In the genomic region with DNA sequence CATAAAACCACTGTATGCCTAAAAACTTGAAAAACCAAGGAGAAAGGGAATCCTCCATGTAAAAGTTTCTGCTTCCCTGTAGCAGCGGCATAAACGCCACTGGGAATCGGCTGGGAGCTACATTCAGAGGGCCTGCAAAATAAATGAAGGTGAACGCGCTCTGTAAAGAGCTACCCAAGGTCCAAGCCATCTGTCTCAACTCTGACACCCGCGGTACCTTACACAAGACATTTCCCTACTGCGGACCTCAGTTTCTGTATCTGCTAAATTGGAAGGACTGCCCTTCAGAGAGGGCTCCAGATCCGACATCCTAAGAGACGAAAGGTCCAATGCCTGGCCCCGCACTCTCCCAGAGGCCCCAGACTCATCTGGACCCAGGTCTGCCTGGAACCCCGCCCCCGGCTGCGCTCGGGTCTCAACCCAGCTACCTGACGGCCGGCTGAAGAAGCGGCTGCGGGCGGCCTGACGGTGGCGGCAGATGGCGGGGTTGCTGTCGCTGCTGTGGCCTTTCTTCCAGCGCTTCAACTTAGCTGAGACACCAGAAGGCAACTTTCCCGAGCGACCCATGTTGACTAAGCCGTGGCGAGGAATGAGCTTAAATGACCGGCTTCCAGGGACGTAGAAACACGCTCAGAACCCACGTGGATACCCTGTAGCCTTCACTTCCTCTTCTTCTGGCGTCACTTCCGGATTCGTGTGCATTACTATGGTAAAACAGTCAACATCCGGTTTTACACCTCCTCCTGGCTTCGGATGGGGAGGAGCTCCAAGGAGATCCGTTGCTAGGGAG, we compare ENCODE assay signal across 8 cellular contexts. TPM values are rescaled to one million over a fixed set of nuclear protein-coding genes. Genes with fewer than 3 reads are reported as not detected.
DNase-seq lines count a peak whose midpoint lies in the region; ATAC-seq, FAIRE-seq and TF ChIP-seq lines count a peak whose summit lies in the region.

A gene with protein sequence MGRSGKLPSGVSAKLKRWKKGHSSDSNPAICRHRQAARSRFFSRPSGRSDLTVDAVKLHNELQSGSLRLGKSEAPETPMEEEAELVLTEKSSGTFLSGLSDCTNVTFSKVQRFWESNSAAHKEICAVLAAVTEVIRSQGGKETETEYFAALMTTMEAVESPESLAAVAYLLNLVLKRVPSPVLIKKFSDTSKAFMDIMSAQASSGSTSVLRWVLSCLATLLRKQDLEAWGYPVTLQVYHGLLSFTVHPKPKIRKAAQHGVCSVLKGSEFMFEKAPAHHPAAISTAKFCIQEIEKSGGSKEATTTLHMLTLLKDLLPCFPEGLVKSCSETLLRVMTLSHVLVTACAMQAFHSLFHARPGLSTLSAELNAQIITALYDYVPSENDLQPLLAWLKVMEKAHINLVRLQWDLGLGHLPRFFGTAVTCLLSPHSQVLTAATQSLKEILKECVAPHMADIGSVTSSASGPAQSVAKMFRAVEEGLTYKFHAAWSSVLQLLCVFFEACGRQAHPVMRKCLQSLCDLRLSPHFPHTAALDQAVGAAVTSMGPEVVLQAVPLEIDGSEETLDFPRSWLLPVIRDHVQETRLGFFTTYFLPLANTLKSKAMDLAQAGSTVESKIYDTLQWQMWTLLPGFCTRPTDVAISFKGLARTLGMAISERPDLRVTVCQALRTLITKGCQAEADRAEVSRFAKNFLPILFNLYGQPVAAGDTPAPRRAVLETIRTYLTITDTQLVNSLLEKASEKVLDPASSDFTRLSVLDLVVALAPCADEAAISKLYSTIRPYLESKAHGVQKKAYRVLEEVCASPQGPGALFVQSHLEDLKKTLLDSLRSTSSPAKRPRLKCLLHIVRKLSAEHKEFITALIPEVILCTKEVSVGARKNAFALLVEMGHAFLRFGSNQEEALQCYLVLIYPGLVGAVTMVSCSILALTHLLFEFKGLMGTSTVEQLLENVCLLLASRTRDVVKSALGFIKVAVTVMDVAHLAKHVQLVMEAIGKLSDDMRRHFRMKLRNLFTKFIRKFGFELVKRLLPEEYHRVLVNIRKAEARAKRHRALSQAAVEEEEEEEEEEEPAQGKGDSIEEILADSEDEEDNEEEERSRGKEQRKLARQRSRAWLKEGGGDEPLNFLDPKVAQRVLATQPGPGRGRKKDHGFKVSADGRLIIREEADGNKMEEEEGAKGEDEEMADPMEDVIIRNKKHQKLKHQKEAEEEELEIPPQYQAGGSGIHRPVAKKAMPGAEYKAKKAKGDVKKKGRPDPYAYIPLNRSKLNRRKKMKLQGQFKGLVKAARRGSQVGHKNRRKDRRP (N-terminal part only) (minus strand): TSS at position 676 of the 790 bp plus-strand sequence. CDS start 109 bp downstream, at position 567.

- POLR2A ChIA-PET in CD8-positive, alpha-beta T cell (lab: Charles Lee): interaction anchor here (0.8 to 1.8 kb wide), 7 partner anchors 13 to 286 kb away, joined by 3 to 13 read pairs (median 5); a partner anchor contains a TSS
- POLR2A ChIA-PET in HepG2 (lab: Yijun Ruan, JAX): interaction anchor here (0.9 to 2.2 kb wide), 18 partner anchors 10 to 287 kb away, joined by 3 to 13 read pairs (median 5); a partner anchor contains a TSS

- 2% methylated on average over 15 of the region's 39 CpGs for WGBS in HepG2 (ENCODE audit: low lambda C conversion rate)

- H3K9ac ChIP-seq in HepG2 (ENCODE audit: insufficient read depth, low read depth, low read length): peak within 1 kb of the TSS; percentile 85

- peak; percentile 96 for FAIRE-seq in HepG2 (lab: Jason Lieb, UNC)

- in situ Hi-C loops in HepG2 (cut with HindIII; ENCODE audit: extremely low pct_ligation_motif_present, low pct_unique_long_range_greater_than_20kb): no loop called here

- peak; percentile 93 for ATAC-seq in CD8-positive, alpha-beta T cell
- ATAC-seq in GM19397 (IDR thresholded peaks at IDR 0.05; ENCODE audit: unreplicated experiment): peak; percentile 97
- peak; percentile 96 for ATAC-seq in HG03565 (IDR thresholded peaks at IDR 0.05; ENCODE audit: unreplicated experiment)
- ATAC-seq in HepG2: peak; percentile 92

- peak within 1 kb of the TSS; percentile 96 for H3K27ac Mint-ChIP-seq in CD8-positive, alpha-beta T cell

- no peaks in the 10 kb centered on the region for H3K27me3 ChIP-seq in CD8-positive, alpha-beta T cell (ENCODE audit: insufficient read depth, low read length)
- H3K27me3 ChIP-seq in dorsolateral prefrontal cortex (no peaks in the 10 kb centered on the region), HepG2 (ENCODE audit: control insufficient read depth in 1 of 2, insufficient read depth in 2 of 2, low read length in 2 of 2) (no peaks in the 10 kb centered on the region; a peak in 1 of 5 replicates)

- no peaks in the 10 kb centered on the region for H3K36me3 ChIP-seq in CD8-positive, alpha-beta T cell (ENCODE audit: insufficient read depth, low read length)
- peaks cover 2 to 16% of the 10 kb centered on the region in 2 experiments; a peak in 4 of 5 replicates for H3K36me3 ChIP-seq in HepG2 (replicated peaks in 1 of 2; ENCODE audit: control insufficient read depth in 1 of 2, insufficient read depth in 2 of 2, low read length in 2 of 2)

- no peak for TF ChIP-seq CTCF in CD8-positive, alpha-beta T cell (IDR thresholded peaks at IDR 0.05)
- TF ChIP-seq CTCF in dorsolateral prefrontal cortex (IDR thresholded peaks at IDR 0.05 in 54 of 56, conservative IDR thresholded peaks at IDR 0.05 in 2 of 56; ENCODE audit: low read depth in 1 of 56, partially characterized antibody in 56 of 56): peak in 27 of 56 donors; percentile 7 to 47 (median 23)
- TF ChIP-seq CTCF in HepG2 (CRISPR knock-in tag; IDR thresholded peaks at IDR 0.05): no peak; the same call in 1 of the 2 replicates

- peak within 1 kb of the TSS; percentile 98 for H3K4me3 Mint-ChIP-seq in CD8-positive, alpha-beta T cell

- no peaks in the 10 kb centered on the region for H3K9me3 Mint-ChIP-seq in CD8-positive, alpha-beta T cell

- peaks cover 16% of the 10 kb centered on the region for H3K4me1 Mint-ChIP-seq in CD8-positive, alpha-beta T cell (ENCODE audit: low read depth)

- H3K4me3 ChIP-seq in CD8-positive, alpha-beta T cell (ENCODE audit: low read depth, low read length): peak within 1 kb of the TSS; percentile 69
- H3K4me3 ChIP-seq in dorsolateral prefrontal cortex: peak within 1 kb of the TSS; percentile 63 to 98 (median 88)
- H3K4me3 ChIP-seq in HepG2 (replicated peaks in 1 of 3; ENCODE audit: insufficient read depth in 1 of 3, low read depth in 2 of 3, low read length in 3 of 3): peak within 1 kb of the TSS; percentile 72 to 92 (median 87)

- BruUV-seq in HepG2 (replicated peaks; lab: Mats Ljungman, UMichigan): TSS peak; percentile 94

- TF ChIP-seq EP300 in HepG2 (IDR thresholded peaks at IDR 0.05; ENCODE audit: low read depth in 2 of 2, low read length in 2 of 2) (no peak), HepG2 (CRISPR knock-in tag; IDR thresholded peaks at IDR 0.05; ENCODE audit: borderline replicate concordance) (no peak; the same call in 1 of the 2 replicates)

- H3K79me2 ChIP-seq in HepG2 (ENCODE audit: insufficient read depth, low read length): peaks cover 12% of the 10 kb centered on the region

- TF ChIP-seq POLR2A in HepG2 (IDR thresholded peaks at IDR 0.05; ENCODE audit: insufficient read depth in 1 of 2, low read depth in 2 of 2, low read length in 2 of 2): peak; percentile 61 to 81; a peak in 3 of 4 replicates

- H3K27me3 Mint-ChIP-seq in CD8-positive, alpha-beta T cell (ENCODE audit: low read depth): no peaks in the 10 kb centered on the region

- H3K4me1 ChIP-seq in CD8-positive, alpha-beta T cell (ENCODE audit: insufficient read depth, low read length): peaks cover 14% of the 10 kb centered on the region
- H3K4me1 ChIP-seq in HepG2 (ENCODE audit: insufficient read depth, low read length): peaks cover 13% of the 10 kb centered on the region; the same call in 1 of the 2 replicates

- H3K9me3 ChIP-seq in CD8-positive, alpha-beta T cell (ENCODE audit: low read length): no peaks in the 10 kb centered on the region
- H3K9me3 ChIP-seq in HepG2 (ENCODE audit: low read length): no peaks in the 10 kb centered on the region

- no peaks in the 10 kb centered on the region for H4K20me1 ChIP-seq in HepG2 (ENCODE audit: insufficient read depth, low read length)

- H3K27ac ChIP-seq in CD8-positive, alpha-beta T cell (ENCODE audit: low read depth, low read length): peak within 1 kb of the TSS; percentile 93
- peak within 1 kb of the TSS in 46 of 59 donors; percentile 2 to 82 (median 58) for H3K27ac ChIP-seq in dorsolateral prefrontal cortex
- peak within 1 kb of the TSS; percentile 83 for H3K27ac ChIP-seq in HepG2 (ENCODE audit: extremely low read length, insufficient read depth, low read length)

- H3K4me2 ChIP-seq in HepG2 (ENCODE audit: low read depth, low read length): peak within 1 kb of the TSS; percentile 88

- H3K36me3 Mint-ChIP-seq in CD8-positive, alpha-beta T cell: peaks cover 17% of the 10 kb centered on the region

- DNase-seq in CD8-positive, alpha-beta T cell: peak; percentile 65 to 91 (median 79)
- DNase-seq in NCI-H748 treated with DMSO at 0.1 percent for 48 hours (lab: John Stamatoyannopoulos, UW) (peak; percentile 40), dorsolateral prefrontal cortex (peak; percentile 42 to 95 (median 86)), HepG2 (ENCODE audit: low spot score) (peak; percentile 99)
- peak; percentile 72 for DNase-seq in activated CD4-positive, alpha-beta T cell treated with anti-CD3 and anti-CD28 coated beads, Interleukin-2, amount 50 U/mL, for 1 hour
- peak; percentile 59 to 87 for DNase-seq in stimulated activated CD4-positive, alpha-beta T cell treated with anti-CD3 and anti-CD28 coated beads, Interleukin-4, amount 100 ng/mL, for 4 hours

- TF ChIP-seq RAD21 in HepG2 (CRISPR knock-in tag; IDR thresholded peaks at IDR 0.05): no peak; the same call in 1 of the 2 replicates

- CTCF ChIA-PET in CD8-positive, alpha-beta T cell (lab: Charles Lee): interaction anchor here (0.7 to 1.6 kb wide), 8 partner anchors 12 to 152 kb away, joined by 3 to 7 read pairs (median 4); a partner anchor contains a TSS
- CTCF ChIA-PET in HepG2 (lab: Yijun Ruan, JAX; ENCODE audit: low intra/inter-chr PET ratio, low total read pairs): no interaction called here

- intact Hi-C loops in CD8-positive, alpha-beta T cell (cut with DNase I, micrococcal nuclease): loop anchor here (1.0 to 10.0 kb wide), 15 partner anchors 25 to 1706 kb away; a partner anchor contains a TSS
- intact Hi-C loops in dorsolateral prefrontal cortex (cut with DNase I): loop anchor here (2.0 to 10.0 kb wide), 2 partner anchors 24 to 816 kb away; a partner anchor contains a TSS
- intact Hi-C loops in HepG2 (cut with micrococcal nuclease; ENCODE audit: unreplicated experiment): loop anchor here (5.0 kb wide), 1 partner anchor 109 kb away; a partner anchor contains a TSS

- H2AFZ ChIP-seq in HepG2 (ENCODE audit: low read length): peak within 1 kb of the TSS; percentile 82

RNA-seq across cellular contexts. Expression of the gene that starts here (rescaled TPM):
- 100 to 1,000 TPM; 104 to 107 TPM for total RNA-seq in CD8-positive, alpha-beta T cell
- 10 to 100 TPM; 21.1 to 88.1 (median 42.7) TPM for total RNA-seq in dorsolateral prefrontal cortex
- 30.6 and 39.4 TPM in 2 replicates for total RNA-seq in HepG2 (2016; rRNA removed; fragmentation: Illumina TruSeq; extraction: Trizol)
- 40.0 and 40.9 TPM in 2 replicates for total RNA-seq in HepG2 (2016; cell fraction: cytosol; rRNA removed; fragmentation: Illumina TruSeq; extraction: Trizol; ENCODE audit: low read depth)
- total RNA-seq in HepG2 (2016; cell fraction: insoluble cytoplasmic fraction; rRNA removed; fragmentation: Illumina TruSeq; extraction: Trizol): 23.4 and 36.6 TPM in 2 replicates
- total RNA-seq in HepG2 (2016; cell fraction: membrane; rRNA removed; fragmentation: Illumina TruSeq; extraction: Trizol): 11.2 and 11.4 TPM in 2 replicates
- total RNA-seq in HepG2 (2016; cell fraction: nucleus; rRNA removed; fragmentation: Illumina TruSeq; extraction: Trizol): 31.1 and 33.1 TPM in 2 replicates
- polyA plus RNA-seq in HepG2 (2011; rRNA removed): 13.2 and 18.6 TPM in 2 replicates
- polyA plus RNA-seq in HepG2 (2011; cell fraction: cytosol; rRNA removed): 5.0 and 5.1 TPM in 2 replicates
- polyA plus RNA-seq in HepG2 (2011; cell fraction: nucleus; rRNA removed): 51.4 and 59.2 TPM in 2 replicates
- 17.9 and 28.3 TPM in 2 replicates for polyA plus RNA-seq in HepG2 (2012)
- 6.7 and 7.7 TPM in 2 replicates for polyA plus RNA-seq in HepG2 (2016; cell fraction: cytosol; fragmentation: Illumina TruSeq; extraction: Trizol; ENCODE audit: low read depth)
- polyA plus RNA-seq in HepG2 (2016; cell fraction: insoluble cytoplasmic fraction; fragmentation: Illumina TruSeq; extraction: Trizol; ENCODE audit: low read depth): 20.0 and 25.7 TPM in 2 replicates
- polyA plus RNA-seq in HepG2 (2016; cell fraction: membrane; fragmentation: Illumina TruSeq; extraction: Trizol; ENCODE audit: low read depth): 4.0 and 4.5 TPM in 2 replicates
- polyA plus RNA-seq in HepG2 (2016; cell fraction: nucleus; fragmentation: Illumina TruSeq; extraction: Trizol; ENCODE audit: insufficient read depth, low read depth): 51.3 and 56.0 TPM in 2 replicates
- 43.7 and 49.7 TPM in 2 replicates for polyA minus RNA-seq in HepG2 (2011; rRNA and poly(A)+ RNA removed; ENCODE audit: low replicate concordance)
- 12.0 and 15.7 TPM in 2 replicates for polyA minus RNA-seq in HepG2 (2011; cell fraction: cytosol; rRNA and poly(A)+ RNA removed)
- polyA minus RNA-seq in HepG2 (2011; cell fraction: nucleus; rRNA and poly(A)+ RNA removed): 22.4 and 29.6 TPM in 2 replicates

Comparison
In these comparisons a context has a peak if more than half of its experiments do, and no peak if none do; other contexts are left out.
1. Peak in every context shown above with its lines: DNase-seq, ATAC-seq, H3K4me3 ChIP-seq and H3K27ac ChIP-seq.
2. DNase-seq: peak in every context shown above with its lines; median percentile 99 in HepG2; 86 in dorsolateral prefrontal cortex; 79 in CD8-positive, alpha-beta T cell; 73 in stimulated activated CD4-positive, alpha-beta T cell treated with anti-CD3 and anti-CD28 coated beads, Interleukin-4, amount 100 ng/mL, for 4 hours; 72 in activated CD4-positive, alpha-beta T cell treated with anti-CD3 and anti-CD28 coated beads, Interleukin-2, amount 50 U/mL, for 1 hour; 40 in NCI-H748 treated with DMSO at 0.1 percent for 48 hours.